19 cellular contexts compared by ENCODE assay signal in genomic region chr20:51995551-51995951, GRCh38.
DNase-seq lines count a peak whose midpoint lies in the region; TF ChIP-seq lines count a peak whose summit lies in the region.
"Had no signal": no experiment of that assay in that cellular context is flagged by ENCODE, and none has a peak within 500 bp of the region (broad histone marks: within the 10 kb centered on the region; RNA-seq: fewer than 3 reads in every experiment).

No MANE protein-coding gene starts in this region.

- no peak overlapping the region for H2BK15ac ChIP-seq in H9 (ENCODE audit: low read depth, low read length)

- no peaks in the 10 kb centered on the region for H3K27me3 ChIP-seq in A673 (replicated peaks; ENCODE audit: insufficient read depth, low read depth, low read length, poor library complexity)
- H3K27me3 ChIP-seq in H9 (ENCODE audit: insufficient read depth, low read length): no peaks in the 10 kb centered on the region
- no peaks in the 10 kb centered on the region for H3K27me3 ChIP-seq in adipocyte (replicated peaks; ENCODE audit: control insufficient read depth, insufficient read depth, low read length)
- no peaks in the 10 kb centered on the region for H3K27me3 ChIP-seq in stomach
- H3K27me3 ChIP-seq: foreskin keratinocyte had no signal

- H3K79me1 ChIP-seq in H9 (ENCODE audit: insufficient read depth, low read depth, low read length, poor library complexity, severe bottlenecking): no peaks in the 10 kb centered on the region

- no peak overlapping the region for H4K8ac ChIP-seq in H9 (replicated peaks; ENCODE audit: insufficient read length, low read depth, low read length)

- CTCF ChIA-PET in A673 (lab: Charles Lee): no interaction called here
- CTCF ChIA-PET in GM10248 (lab: Yijun Ruan, JAX): no interaction called here

- H3K4me1 Mint-ChIP-seq in H9: peaks cover 0 to 10% of the 10 kb centered on the region in 2 experiments
- H3K4me1 Mint-ChIP-seq: endodermal cell had no signal

- peak overlapping the region in 2 of 3 experiments; percentile 6 to 38; a peak in 1 of 7 replicates for H3K27ac Mint-ChIP-seq in H9
- H3K27ac Mint-ChIP-seq: endodermal cell had no signal

- no peaks in the 10 kb centered on the region for H3K27me3 Mint-ChIP-seq in H9 (ENCODE audit: low read depth)

- H3K9me3 ChIP-seq in A673 (ENCODE audit: low read depth, low read length, poor library complexity, severe bottlenecking): no peaks in the 10 kb centered on the region
- no peaks in the 10 kb centered on the region for H3K9me3 ChIP-seq in H9 (ENCODE audit: control insufficient read depth, low read depth, low read length)
- no peaks in the 10 kb centered on the region for H3K9me3 ChIP-seq in adipocyte (ENCODE audit: control insufficient read depth, low read length)
- H3K9me3 ChIP-seq in stomach: no peaks in the 10 kb centered on the region

- H3K18ac ChIP-seq in H9 (ENCODE audit: insufficient read length, low read depth, low read length): no peak overlapping the region

- no peak overlapping the region for H2BK120ac ChIP-seq in H9 (ENCODE audit: low read depth, low read length, poor library complexity, severe bottlenecking)

- no peak overlapping the region for H2BK5ac ChIP-seq in H9 (ENCODE audit: insufficient read length, low read length)

- H4K20me1 ChIP-seq in H9 (ENCODE audit: control insufficient read depth, insufficient read depth, insufficient read length): no peaks in the 10 kb centered on the region

- no peak overlapping the region for H3K23ac ChIP-seq in H9 (ENCODE audit: insufficient read length, low read depth, low read length)

- no peak overlapping the region for H4K5ac ChIP-seq in H9 (ENCODE audit: insufficient read length, low read depth, low read length)

- no peak overlapping the region for H2BK20ac ChIP-seq in H9 (ENCODE audit: low read depth, low read length, poor library complexity, severe bottlenecking)

- POLR2A ChIA-PET in A673 (lab: Charles Lee; ENCODE audit: low non-redundant PET) (no interaction called here), GM10248 (lab: Yijun Ruan, JAX) (no interaction called here)

- H2AFZ ChIP-seq in H9 (ENCODE audit: low read length): no peak overlapping the region
- H2AFZ ChIP-seq: PC-9 had no signal

- no peak overlapping the region for H3K4ac ChIP-seq in H9 (ENCODE audit: low read depth, low read length)

- H3K4me3 ChIP-seq in A673 (ENCODE audit: low read depth, low read length, poor library complexity, severe bottlenecking) (no peak overlapping the region), adipocyte (ENCODE audit: low read length) (no peak overlapping the region), stomach (no peak overlapping the region)
- H3K4me3 ChIP-seq: PC-9 had no signal

- TF ChIP-seq CTCF in A673 (conservative IDR thresholded peaks at IDR 0.05; ENCODE audit: low read depth, low read length) (no peak), H9 (conservative IDR thresholded peaks at IDR 0.05) (no peak), GM10248 (IDR thresholded peaks at IDR 0.05; ENCODE audit: control extremely low read depth, extremely low read depth, low read depth, missing control alignments) (no peak), stomach (IDR thresholded peaks at IDR 0.05) (no peak)

- H2AK5ac ChIP-seq in H9 (ENCODE audit: insufficient read length, low read length): no peak overlapping the region

- H3K56ac ChIP-seq in H9 (ENCODE audit: insufficient read length, low read depth, low read length): no peak overlapping the region

- DNase-seq in A673 (ENCODE audit: low spot score) (peak; percentile 53), H9 (no peak), adipocyte (ENCODE audit: low read depth) (peak; percentile 40), islet precursor cell (peak; percentile 58), GM10248 (ENCODE audit: extremely low spot score) (no peak), stomach (no peak), NCI-H1092 treated with DMSO at 0.1 percent for 48 hours (lab: John Stamatoyannopoulos, UW) (no peak), NCI-H524 (lab: John Stamatoyannopoulos, UW) (no peak)
- DNase-seq: activated CD4-positive, alpha-beta T cell treated with anti-CD3 and anti-CD28 coated beads, Interleukin-2, amount 50 U/mL, for 48 hours; central memory CD4-positive, alpha-beta T cell; DND-41; endodermal cell; foreskin keratinocyte; NCI-H2107; NCI-H526 treated with DMSO at 0.1 percent for 48 hours; PC-9; stimulated activated CD4-positive, alpha-beta T cell treated with anti-CD3 and anti-CD28 coated beads, Interleukin-4, amount 100 ng/mL, for 24 hours had no signal

- no peaks in the 10 kb centered on the region for H3K36me3 ChIP-seq in A673 (ENCODE audit: insufficient read depth, low read length, poor library complexity, severe bottlenecking)
- H3K36me3 ChIP-seq in adipocyte (ENCODE audit: control insufficient read depth, insufficient read depth, low read length, severe bottlenecking): no peaks in the 10 kb centered on the region
- H3K36me3 ChIP-seq in stomach: no peaks in the 10 kb centered on the region

- H3K79me2 ChIP-seq in H9 (ENCODE audit: insufficient read depth, low read length): no peaks in the 10 kb centered on the region

- no CpG with 5 or more reads among the region's 3 CpGs for WGBS in H9 (ENCODE audit: extremely low coverage, insufficient read length, low lambda C conversion rate)
- WGBS in stomach, 5 donors: 15 to 46% (median 27%) methylated on average over 3 of the region's 3 CpGs

- no peak overlapping the region for H3K14ac ChIP-seq in H9 (ENCODE audit: insufficient read depth, low read length)

- H3K4me1 ChIP-seq in A673 (ENCODE audit: insufficient read depth, low read length, poor library complexity, severe bottlenecking) (peaks cover 6% of the 10 kb centered on the region), H9 (ENCODE audit: insufficient read depth, low read length) (no peaks in the 10 kb centered on the region), adipocyte (ENCODE audit: control insufficient read depth, insufficient read depth, low read length) (no peaks in the 10 kb centered on the region), stomach (no peaks in the 10 kb centered on the region)
- H3K4me1 ChIP-seq: foreskin keratinocyte had no signal

- intact Hi-C loops in A673 (cut with micrococcal nuclease; ENCODE audit: unreplicated experiment): no loop called here
- intact Hi-C loops in stomach (cut with DNase I; ENCODE audit: low total_unique reads): no loop called here

- no peak for TF ChIP-seq EP300 in stomach (IDR thresholded peaks at IDR 0.05)

- H3K4me3 Mint-ChIP-seq in H9: no peak overlapping the region
- H3K4me3 Mint-ChIP-seq: endodermal cell, neural crest cell had no signal

- H3K9ac ChIP-seq in H9 (ENCODE audit: extremely low read depth, insufficient read length, low read length): no peak overlapping the region
- H3K9ac ChIP-seq in adipocyte (ENCODE audit: low read length): no peak overlapping the region
- H3K9ac ChIP-seq: KMS-11 had no signal

- H3K9me3 Mint-ChIP-seq in H9: peaks cover 2 to 3% of the 10 kb centered on the region in 2 experiments; a peak in 2 of 5 replicates
- H3K9me3 Mint-ChIP-seq: neural crest cell had no signal

- no peak overlapping the region for H3T11ph ChIP-seq in H9 (ENCODE audit: low read length)

- H2BK12ac ChIP-seq in H9 (ENCODE audit: insufficient read length, low read depth, low read length): no peak overlapping the region

- no peak overlapping the region for H4K91ac ChIP-seq in H9 (ENCODE audit: insufficient read length, low read depth, low read length)

- H3K27ac ChIP-seq in A673 (ENCODE audit: low read depth, low read length, poor library complexity, severe bottlenecking) (no peak overlapping the region), H9 (ENCODE audit: insufficient read length, low read depth, low read length) (no peak overlapping the region), stomach (no peak overlapping the region)
- H3K27ac ChIP-seq: foreskin keratinocyte, KMS-11, PC-9 had no signal

- BruUV-seq in A673 (replicated peaks; lab: Mats Ljungman, UMichigan): no TSS peak

- H3K36me3 Mint-ChIP-seq in H9 (ENCODE audit: insufficient read depth in 1 of 3, low read depth in 3 of 3): peaks cover 0 to 10% (median 3%) of the 10 kb centered on the region in 3 experiments; a peak in 3 of 7 replicates

- no peak overlapping the region for H3K4me2 ChIP-seq in H9 (ENCODE audit: insufficient read depth, insufficient read length, low read length)
- H3K4me2 ChIP-seq: KMS-11, PC-9 had no signal

- no peak for TF ChIP-seq POLR2A in stomach (IDR thresholded peaks at IDR 0.05)

- no peaks in the 10 kb centered on the region for H3K23me2 ChIP-seq in H9 (ENCODE audit: insufficient read length, low read depth, low read length, poor library complexity, severe bottlenecking)

Comparison
In these comparisons a context has a peak if more than half of its experiments do, and no peak if none do; other contexts are left out.
1. DNase-seq: peak in A673 (single experiment), adipocyte (single experiment) and islet precursor cell (single experiment); none in H9 (single experiment), GM10248 (single experiment), stomach (single experiment), NCI-H1092 treated with DMSO at 0.1 percent for 48 hours (single experiment) and NCI-H524 (0 of 2).